In genomic region chr9:130171226-130172148, GRCh38 we compare ENCODE assay signal across 8 cellular contexts. TPM values are rescaled to one million over a fixed set of nuclear protein-coding genes. Genes with fewer than 3 reads are reported as not detected.
DNase-seq lines count a peak whose midpoint lies in the region; ATAC-seq, FAIRE-seq and TF ChIP-seq lines count a peak whose summit lies in the region.

No MANE protein-coding gene starts in this region.

- TF ChIP-seq CTCF in K562 (IDR thresholded peaks at IDR 0.05 in 2 of 3, conservative IDR thresholded peaks at IDR 0.05 in 1 of 3; ENCODE audit: insufficient read depth in 2 of 3, low read depth in 1 of 3, low read length in 3 of 3) (no peak), thoracic aorta (IDR thresholded peaks at IDR 0.05) (no peak)

- TF ChIP-seq POLR2A in K562 (conservative IDR thresholded peaks at IDR 0.05) = no peak

- peaks cover 3% of the 10 kb centered on the region for H3K36me3 Mint-ChIP-seq in activated CD4-positive, alpha-beta T cell treated with anti-CD3 and anti-CD28 coated beads for 36 hours (ENCODE audit: low read depth)

- no peak for TF ChIP-seq EP300 in K562 (IDR thresholded peaks at IDR 0.05; ENCODE audit: low read length)

- H3K4me2 ChIP-seq in K562 (ENCODE audit: insufficient read depth, low read length) = peak overlapping the region; percentile 39; the same call in 1 of the 2 replicates
- H3K4me2 ChIP-seq in Karpas-422 (ENCODE audit: low read depth, low read length, poor library complexity, severe bottlenecking) = no peak overlapping the region

- H3K4me3 ChIP-seq in K562 (peak overlapping the region; percentile 52), thoracic aorta (peak overlapping the region; percentile 80), Karpas-422 (ENCODE audit: low read length) (no peak overlapping the region)

- CTCF ChIA-PET in activated CD4-positive, alpha-beta T cell treated with anti-CD3 and anti-CD28 coated beads for 36 hours (lab: Charles Lee) = no interaction called here
- CTCF ChIA-PET in K562 (lab: Yijun Ruan, JAX; ENCODE audit: low intra/inter-chr PET ratio) = no interaction called here

- intact Hi-C loops in activated CD4-positive, alpha-beta T cell treated with anti-CD3 and anti-CD28 coated beads for 36 hours (cut with DNase I, micrococcal nuclease) = loop anchor here (1.0 to 5.0 kb wide), 5 partner anchors 31 to 71 kb away; no protein-coding TSS in a partner anchor
- intact Hi-C loops in K562 (cut with micrococcal nuclease) (no loop called here), left colon (cut with DNase I, micrococcal nuclease) (no loop called here)

- H3K4me1 Mint-ChIP-seq in activated CD4-positive, alpha-beta T cell treated with anti-CD3 and anti-CD28 coated beads for 36 hours = peaks cover 7% of the 10 kb centered on the region

- H4K20me1 ChIP-seq in K562 (replicated peaks; ENCODE audit: control insufficient read depth, insufficient read depth, low read length) (peaks cover 11% of the 10 kb centered on the region; the same call in 1 of the 2 replicates), Karpas-422 (ENCODE audit: insufficient read depth, low read depth, low read length) (no peaks in the 10 kb centered on the region)

- BruUV-seq in K562 (replicated peaks; lab: Mats Ljungman, UMichigan) = no TSS peak

- 43% methylated on average over 30 of the region's 45 CpGs for WGBS in K562 (ENCODE audit: insufficient coverage, low coverage, missing lambda C conversion rate)

- no peaks in the 10 kb centered on the region for H3K9me3 ChIP-seq in K562 (replicated peaks; ENCODE audit: control insufficient read depth, insufficient read depth, low read depth, low read length)
- H3K9me3 ChIP-seq in thoracic aorta = no peaks in the 10 kb centered on the region
- no peaks in the 10 kb centered on the region for H3K9me3 ChIP-seq in Karpas-422 (ENCODE audit: low read length)

- H3K27ac ChIP-seq in K562 (ENCODE audit: extremely low read depth, low read depth, low read length) (no peak overlapping the region), thoracic aorta (peak overlapping the region in 1 of 2 donors; percentile 55), Karpas-422 (ENCODE audit: low read length) (no peak overlapping the region)

- ATAC-seq in activated CD4-positive, alpha-beta T cell treated with anti-CD3 and anti-CD28 coated beads for 36 hours = peak; percentile 10
- ATAC-seq in K562 = peak; percentile 34
- peak; percentile 6 for ATAC-seq in left colon
- no peak for ATAC-seq in thoracic aorta (ENCODE audit: insufficient number of reproducible peaks, low FRiP score, low read depth)
- no peak for ATAC-seq in HG03280 (IDR thresholded peaks at IDR 0.05; ENCODE audit: unreplicated experiment)
- ATAC-seq in GM19467 (IDR thresholded peaks at IDR 0.05; ENCODE audit: unreplicated experiment) = no peak

- POLR2A ChIA-PET in activated CD4-positive, alpha-beta T cell treated with anti-CD3 and anti-CD28 coated beads for 36 hours (lab: Charles Lee) = no interaction called here
- POLR2A ChIA-PET in K562 (lab: Yijun Ruan, JAX) = no interaction called here

- H3K36me3 ChIP-seq in K562 (ENCODE audit: control insufficient read depth, insufficient read depth, low read length) (no peaks in the 10 kb centered on the region), thoracic aorta (no peaks in the 10 kb centered on the region), Karpas-422 (ENCODE audit: insufficient read depth, low read length) (no peaks in the 10 kb centered on the region)

- H3K4me1 ChIP-seq in K562 (replicated peaks in 1 of 2; ENCODE audit: control insufficient read depth in 2 of 2, insufficient read depth in 2 of 2, low read length in 2 of 2) (peaks cover 0 to 27% of the 10 kb centered on the region in 2 experiments; a peak in 3 of 5 replicates), thoracic aorta (ENCODE audit: control insufficient read depth in 1 of 2, low read depth in 2 of 2) (peaks cover 11 to 37% of the 10 kb centered on the region in 2 donors), Karpas-422 (ENCODE audit: low read length) (no peaks in the 10 kb centered on the region)

- no peaks in the 10 kb centered on the region for H3K9me2 ChIP-seq in Karpas-422 (replicated peaks; ENCODE audit: insufficient read depth, low read length)

- H3K9ac ChIP-seq in K562 (ENCODE audit: insufficient read depth in 1 of 2, low read depth in 2 of 2, low read length in 2 of 2) (peak overlapping the region in 1 of 2 experiments; percentile 90; a peak in 3 of 4 replicates), Karpas-422 (ENCODE audit: low read length) (no peak overlapping the region)

- H3K79me2 ChIP-seq in K562 (ENCODE audit: control insufficient read depth, insufficient read depth, low read length) (peaks cover 16% of the 10 kb centered on the region), Karpas-422 (ENCODE audit: low read length) (no peaks in the 10 kb centered on the region)

- no peak for TF ChIP-seq RAD21 in K562 (CRISPR knock-in tag; conservative IDR thresholded peaks at IDR 0.05 in 1 of 2, IDR thresholded peaks at IDR 0.05 in 1 of 2)

- peaks cover 13% of the 10 kb centered on the region for H3K27me3 Mint-ChIP-seq in activated CD4-positive, alpha-beta T cell treated with anti-CD3 and anti-CD28 coated beads for 36 hours

- H3K9me3 Mint-ChIP-seq in activated CD4-positive, alpha-beta T cell treated with anti-CD3 and anti-CD28 coated beads for 36 hours (ENCODE audit: low read depth) = no peaks in the 10 kb centered on the region

- peak overlapping the region; percentile 51 for H3K4me3 Mint-ChIP-seq in activated CD4-positive, alpha-beta T cell treated with anti-CD3 and anti-CD28 coated beads for 36 hours

- no peaks in the 10 kb centered on the region for H3K9me1 ChIP-seq in K562 (ENCODE audit: control insufficient read depth, insufficient read depth, low read length)

- in situ Hi-C loops in K562 (cut with MboI) = no loop called here

- peak overlapping the region; percentile 38 for H3K27ac Mint-ChIP-seq in activated CD4-positive, alpha-beta T cell treated with anti-CD3 and anti-CD28 coated beads for 36 hours

- no peak for FAIRE-seq in K562 (lab: Jason Lieb, UNC)

- H3K27me3 ChIP-seq in K562 (ENCODE audit: control insufficient read depth in 2 of 2, insufficient read depth in 2 of 2, low read length in 2 of 2) (no peaks in the 10 kb centered on the region; a peak in 1 of 5 replicates), thoracic aorta (replicated peaks; ENCODE audit: insufficient read depth) (no peaks in the 10 kb centered on the region), Karpas-422 (ENCODE audit: low read length) (no peaks in the 10 kb centered on the region)

- DNase-seq in activated CD4-positive, alpha-beta T cell treated with anti-CD3 and anti-CD28 coated beads for 36 hours = no peak
- no peak for DNase-seq in activated CD4-positive, alpha-beta T cell treated with anti-CD3 and anti-CD28 coated beads for 1 hour
- no peak for DNase-seq in K562 (ENCODE audit: extremely low read depth in 1 of 4, low spot score in 3 of 4)
- DNase-seq in left colon = no peak
- no peak for DNase-seq in thoracic aorta (ENCODE audit: low spot score)
- no peak for DNase-seq in Karpas-422

- H2AFZ ChIP-seq in K562 (ENCODE audit: low read depth, low read length) (peak overlapping the region; percentile 78), Karpas-422 (ENCODE audit: low read length) (no peak overlapping the region)

TF ChIP-seq in K562, 482 proteins besides CTCF, POLR2A, EP300 and RAD21 (continues in another document):
- peak; percentile 41 for TF ChIP-seq EGR1 (conservative IDR thresholded peaks at IDR 0.05)

RNA-seq across cellular contexts. Expression of gene NCS1, which starts 0.7 kb away (rescaled TPM):
- 10 to 100 TPM; 24.8 to 25.2 TPM for total RNA-seq in activated CD4-positive, alpha-beta T cell treated with anti-CD3 and anti-CD28 coated beads for 36 hours
- total RNA-seq in K562 (2011; cell fraction: chromatin; rRNA removed; ENCODE audit: low replicate concordance) = 6.1 and 14.0 TPM in 2 replicates
- total RNA-seq in K562 (2011; cell fraction: nucleolus; rRNA removed) = 10.3 and 11.0 TPM in 2 replicates
- 7.1 and 7.5 TPM in 2 replicates for total RNA-seq in K562 (2011; cell fraction: nucleoplasm; rRNA removed)
- total RNA-seq in K562 (2014; rRNA removed) (9.6 and 11.6 TPM in 2 replicates), K562 (2014; rRNA removed; fragmentation: Illumina TruSeq; extraction: Trizol) (7.6 and 8.0 TPM in 2 replicates), K562 (2015; rRNA removed; fragmentation: Illumina TruSeq; extraction: Trizol) (6.9 and 7.4 TPM in 2 replicates), K562 (2021) (22.8 and 25.0 TPM in 2 replicates), left colon (10 to 100 TPM in 1 of 2 donors, 1 to 10 TPM in 1; 2.1 to 23.7 TPM), thoracic aorta (10 to 100 TPM; 50.8 to 58.3 TPM)
- polyA plus RNA-seq in K562 (2011; rRNA removed) (24.0 and 27.0 TPM in 2 replicates), K562 (2014; fragmentation: Illumina TruSeq; extraction: Trizol) (10.5 and 19.7 TPM in 2 replicates), K562 (2014; fragmentation: Nextera tagmentation; extraction: Ambion mirVana) (under 1 TPM; 0.28 to 0.66 TPM), K562 (2014; rRNA removed) (11.2 and 13.1 TPM in 2 replicates)
- polyA plus RNA-seq in K562 (2011; cell fraction: cytosol; rRNA removed) = 25.2 and 37.2 TPM in 2 replicates
- 10.2 and 16.2 TPM in 2 replicates for polyA plus RNA-seq in K562 (2011; cell fraction: nucleus; rRNA removed)
- 9.2 and 10.6 TPM in 2 replicates for polyA plus RNA-seq in K562 (2012)
- polyA minus RNA-seq in K562 (2011; rRNA and poly(A)+ RNA removed) = 12.8 and 20.5 TPM in 2 replicates
- 14.7 and 17.9 TPM in 2 replicates for polyA minus RNA-seq in K562 (2011; cell fraction: cytosol; rRNA and poly(A)+ RNA removed)
- 3.1 and 3.7 TPM in 2 replicates for polyA minus RNA-seq in K562 (2011; cell fraction: nucleus; rRNA and poly(A)+ RNA removed)
- total RNA-seq in Karpas-422 (2014; rRNA removed; shearing (Covaris generic); ENCODE audit: low replicate concordance) = not detected in 2 replicates

Comparison
In these comparisons a context has a peak if more than half of its experiments do, and no peak if none do; other contexts are left out.
1. ATAC-seq: peak in activated CD4-positive, alpha-beta T cell treated with anti-CD3 and anti-CD28 coated beads for 36 hours (single experiment), K562 (single experiment) and left colon (single experiment); none in thoracic aorta (single experiment), HG03280 (single experiment) and GM19467 (single experiment).
2. intact Hi-C loops: an anchor here in activated CD4-positive, alpha-beta T cell treated with anti-CD3 and anti-CD28 coated beads for 36 hours (1.0 to 5.0 kb wide); none called in K562 and left colon.